1 cellular context compared by ENCODE assay signal in the genomic region with DNA sequence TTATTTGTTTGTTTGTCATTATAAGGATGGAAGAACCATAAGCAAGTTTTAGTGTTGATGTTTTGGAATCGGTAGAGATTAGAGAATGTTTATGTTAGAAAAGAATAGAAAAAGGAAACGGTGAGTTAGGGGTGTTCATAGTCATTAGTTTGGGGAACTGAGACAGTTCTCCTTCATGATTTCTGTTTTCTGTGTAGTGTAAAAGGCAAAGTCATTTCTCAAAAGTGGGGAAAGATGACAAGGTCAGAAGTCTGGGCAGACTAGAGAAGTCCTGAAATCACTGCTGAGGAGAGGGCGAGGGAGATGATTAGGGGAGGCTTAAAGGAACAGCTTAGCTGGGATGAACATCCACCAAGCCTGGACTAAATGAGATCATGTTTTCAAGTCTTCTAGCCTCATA.
TF ChIP-seq lines count a peak whose summit lies in the region.

No MANE protein-coding gene starts in this region.

TF ChIP-seq in GM12878, 131 proteins besides CTCF, POLR2A, EP300 and RAD21 (continued from another document):
- TF ChIP-seq ETV6 (conservative IDR thresholded peaks at IDR 0.05 in 1 of 2, IDR thresholded peaks at IDR 0.05 in 1 of 2; ENCODE audit: borderline replicate concordance in 1 of 2, low read depth in 1 of 2) (peak in 1 of 2 experiments; percentile 51; a peak in 1 of 4 replicates), GABPA (IDR thresholded peaks at IDR 0.05; ENCODE audit: low read depth) (no peak), FOXM1 (IDR thresholded peaks at IDR 0.05; ENCODE audit: low read depth, low read length) (peak; percentile 71), SUPT20H (IDR thresholded peaks at IDR 0.05; ENCODE audit: borderline replicate concordance, control insufficient read depth, low read depth, low read length) (no peak), BHLHE40 (IDR thresholded peaks at IDR 0.05; ENCODE audit: borderline replicate concordance in 1 of 2, low read depth in 2 of 2, low read length in 1 of 2) (0 out of 4 replicates have a peak, but pooled peaks of 1 of the 2 experiments have one; percentile 8), DPF2 (IDR thresholded peaks at IDR 0.05) (peak; percentile 74; the same call in 1 of the 2 replicates), MTA2 (IDR thresholded peaks at IDR 0.05; ENCODE audit: low read depth) (peak; percentile 84; the same call in 1 of the 2 replicates), EZH2 (IDR thresholded peaks at IDR 0.05; ENCODE audit: borderline replicate concordance, control insufficient read depth, low read depth, low read length) (no peak), IKZF2 (IDR thresholded peaks at IDR 0.05) (peak; percentile 86; a peak in 3 of 4 replicates), NFIC (IDR thresholded peaks at IDR 0.05; ENCODE audit: low read depth, low read length) (peak; percentile 67), RAD51 (IDR thresholded peaks at IDR 0.05) (no peak), RUNX3 (IDR thresholded peaks at IDR 0.05; ENCODE audit: low read length) (0 out of 2 replicates have a peak, but pooled peaks have one; percentile 37), HDAC6 (IDR thresholded peaks at IDR 0.05; ENCODE audit: unreplicated experiment) (no peak), POLR2AphosphoS5 (IDR thresholded peaks at IDR 0.05; ENCODE audit: low read length) (0 out of 2 replicates have a peak, but pooled peaks have one; percentile 45), PAX5 (IDR thresholded peaks at IDR 0.05; ENCODE audit: borderline replicate concordance, low read depth, low read length) (0 out of 2 replicates have a peak, but pooled peaks have one; percentile 55), ZNF274 (IDR thresholded peaks at IDR 0.05; ENCODE audit: insufficient read depth, insufficient read length) (no peak), EED (IDR thresholded peaks at IDR 0.05; ENCODE audit: low read depth) (peak; percentile 70; the same call in 1 of the 2 replicates), MYC (IDR thresholded peaks at IDR 0.05; ENCODE audit: insufficient read depth, insufficient read length, insufficient replicate concordance, low read length, severe bottlenecking) (no peak), TAF1 (IDR thresholded peaks at IDR 0.05; ENCODE audit: borderline replicate concordance, low read depth, low read length) (no peak), SMC3 (IDR thresholded peaks at IDR 0.05; ENCODE audit: borderline replicate concordance, low read length) (no peak), STAT1 (conservative IDR thresholded peaks at IDR 0.05) (no peak), CREM (IDR thresholded peaks at IDR 0.05; ENCODE audit: low read depth) (peak; percentile 63; the same call in 1 of the 2 replicates), ZZZ3 (IDR thresholded peaks at IDR 0.05; ENCODE audit: control insufficient read depth, insufficient read length, low read depth) (no peak), POU2F2 (IDR thresholded peaks at IDR 0.05; ENCODE audit: borderline replicate concordance, low read depth, low read length) (0 out of 3 replicates have a peak, but pooled peaks have one; percentile 17), CHD2 (IDR thresholded peaks at IDR 0.05; ENCODE audit: borderline replicate concordance, low read depth, low read length) (0 out of 2 replicates have a peak, but pooled peaks have one; percentile 22), BMI1 (IDR thresholded peaks at IDR 0.05; ENCODE audit: borderline replicate concordance) (peak; percentile 42; the same call in 1 of the 2 replicates), MYB (IDR thresholded peaks at IDR 0.05; ENCODE audit: borderline replicate concordance, low read depth, low read length) (no peak), NR2F1 (conservative IDR thresholded peaks at IDR 0.05) (peak; percentile 82)
- TF ChIP-seq, protein P1, sequence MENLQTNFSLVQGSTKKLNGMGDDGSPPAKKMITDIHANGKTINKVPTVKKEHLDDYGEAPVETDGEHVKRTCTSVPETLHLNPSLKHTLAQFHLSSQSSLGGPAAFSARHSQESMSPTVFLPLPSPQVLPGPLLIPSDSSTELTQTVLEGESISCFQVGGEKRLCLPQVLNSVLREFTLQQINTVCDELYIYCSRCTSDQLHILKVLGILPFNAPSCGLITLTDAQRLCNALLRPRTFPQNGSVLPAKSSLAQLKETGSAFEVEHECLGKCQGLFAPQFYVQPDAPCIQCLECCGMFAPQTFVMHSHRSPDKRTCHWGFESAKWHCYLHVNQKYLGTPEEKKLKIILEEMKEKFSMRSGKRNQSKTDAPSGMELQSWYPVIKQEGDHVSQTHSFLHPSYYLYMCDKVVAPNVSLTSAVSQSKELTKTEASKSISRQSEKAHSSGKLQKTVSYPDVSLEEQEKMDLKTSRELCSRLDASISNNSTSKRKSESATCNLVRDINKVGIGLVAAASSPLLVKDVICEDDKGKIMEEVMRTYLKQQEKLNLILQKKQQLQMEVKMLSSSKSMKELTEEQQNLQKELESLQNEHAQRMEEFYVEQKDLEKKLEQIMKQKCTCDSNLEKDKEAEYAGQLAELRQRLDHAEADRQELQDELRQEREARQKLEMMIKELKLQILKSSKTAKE (IDR thresholded peaks at IDR 0.05; ENCODE audit: low read depth, poor library complexity, severe bottlenecking) = peak; percentile 72
- TF ChIP-seq, protein P2, sequence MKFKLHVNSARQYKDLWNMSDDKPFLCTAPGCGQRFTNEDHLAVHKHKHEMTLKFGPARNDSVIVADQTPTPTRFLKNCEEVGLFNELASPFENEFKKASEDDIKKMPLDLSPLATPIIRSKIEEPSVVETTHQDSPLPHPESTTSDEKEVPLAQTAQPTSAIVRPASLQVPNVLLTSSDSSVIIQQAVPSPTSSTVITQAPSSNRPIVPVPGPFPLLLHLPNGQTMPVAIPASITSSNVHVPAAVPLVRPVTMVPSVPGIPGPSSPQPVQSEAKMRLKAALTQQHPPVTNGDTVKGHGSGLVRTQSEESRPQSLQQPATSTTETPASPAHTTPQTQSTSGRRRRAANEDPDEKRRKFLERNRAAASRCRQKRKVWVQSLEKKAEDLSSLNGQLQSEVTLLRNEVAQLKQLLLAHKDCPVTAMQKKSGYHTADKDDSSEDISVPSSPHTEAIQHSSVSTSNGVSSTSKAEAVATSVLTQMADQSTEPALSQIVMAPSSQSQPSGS (IDR thresholded peaks at IDR 0.05; ENCODE audit: low read length) = 0 out of 2 replicates have a peak, but pooled peaks have one; percentile 51
- TF ChIP-seq, protein P3, sequence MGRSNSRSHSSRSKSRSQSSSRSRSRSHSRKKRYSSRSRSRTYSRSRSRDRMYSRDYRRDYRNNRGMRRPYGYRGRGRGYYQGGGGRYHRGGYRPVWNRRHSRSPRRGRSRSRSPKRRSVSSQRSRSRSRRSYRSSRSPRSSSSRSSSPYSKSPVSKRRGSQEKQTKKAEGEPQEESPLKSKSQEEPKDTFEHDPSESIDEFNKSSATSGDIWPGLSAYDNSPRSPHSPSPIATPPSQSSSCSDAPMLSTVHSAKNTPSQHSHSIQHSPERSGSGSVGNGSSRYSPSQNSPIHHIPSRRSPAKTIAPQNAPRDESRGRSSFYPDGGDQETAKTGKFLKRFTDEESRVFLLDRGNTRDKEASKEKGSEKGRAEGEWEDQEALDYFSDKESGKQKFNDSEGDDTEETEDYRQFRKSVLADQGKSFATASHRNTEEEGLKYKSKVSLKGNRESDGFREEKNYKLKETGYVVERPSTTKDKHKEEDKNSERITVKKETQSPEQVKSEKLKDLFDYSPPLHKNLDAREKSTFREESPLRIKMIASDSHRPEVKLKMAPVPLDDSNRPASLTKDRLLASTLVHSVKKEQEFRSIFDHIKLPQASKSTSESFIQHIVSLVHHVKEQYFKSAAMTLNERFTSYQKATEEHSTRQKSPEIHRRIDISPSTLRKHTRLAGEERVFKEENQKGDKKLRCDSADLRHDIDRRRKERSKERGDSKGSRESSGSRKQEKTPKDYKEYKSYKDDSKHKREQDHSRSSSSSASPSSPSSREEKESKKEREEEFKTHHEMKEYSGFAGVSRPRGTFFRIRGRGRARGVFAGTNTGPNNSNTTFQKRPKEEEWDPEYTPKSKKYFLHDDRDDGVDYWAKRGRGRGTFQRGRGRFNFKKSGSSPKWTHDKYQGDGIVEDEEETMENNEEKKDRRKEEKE (IDR thresholded peaks at IDR 0.05) = no peak
- TF ChIP-seq, protein P4, sequence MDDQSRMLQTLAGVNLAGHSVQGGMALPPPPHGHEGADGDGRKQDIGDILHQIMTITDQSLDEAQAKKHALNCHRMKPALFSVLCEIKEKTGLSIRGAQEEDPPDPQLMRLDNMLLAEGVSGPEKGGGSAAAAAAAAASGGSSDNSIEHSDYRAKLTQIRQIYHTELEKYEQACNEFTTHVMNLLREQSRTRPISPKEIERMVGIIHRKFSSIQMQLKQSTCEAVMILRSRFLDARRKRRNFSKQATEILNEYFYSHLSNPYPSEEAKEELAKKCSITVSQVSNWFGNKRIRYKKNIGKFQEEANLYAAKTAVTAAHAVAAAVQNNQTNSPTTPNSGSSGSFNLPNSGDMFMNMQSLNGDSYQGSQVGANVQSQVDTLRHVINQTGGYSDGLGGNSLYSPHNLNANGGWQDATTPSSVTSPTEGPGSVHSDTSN (IDR thresholded peaks at IDR 0.05; ENCODE audit: insufficient replicate concordance, low read depth, low read length) = peak; percentile 55
- TF ChIP-seq, protein P5, sequence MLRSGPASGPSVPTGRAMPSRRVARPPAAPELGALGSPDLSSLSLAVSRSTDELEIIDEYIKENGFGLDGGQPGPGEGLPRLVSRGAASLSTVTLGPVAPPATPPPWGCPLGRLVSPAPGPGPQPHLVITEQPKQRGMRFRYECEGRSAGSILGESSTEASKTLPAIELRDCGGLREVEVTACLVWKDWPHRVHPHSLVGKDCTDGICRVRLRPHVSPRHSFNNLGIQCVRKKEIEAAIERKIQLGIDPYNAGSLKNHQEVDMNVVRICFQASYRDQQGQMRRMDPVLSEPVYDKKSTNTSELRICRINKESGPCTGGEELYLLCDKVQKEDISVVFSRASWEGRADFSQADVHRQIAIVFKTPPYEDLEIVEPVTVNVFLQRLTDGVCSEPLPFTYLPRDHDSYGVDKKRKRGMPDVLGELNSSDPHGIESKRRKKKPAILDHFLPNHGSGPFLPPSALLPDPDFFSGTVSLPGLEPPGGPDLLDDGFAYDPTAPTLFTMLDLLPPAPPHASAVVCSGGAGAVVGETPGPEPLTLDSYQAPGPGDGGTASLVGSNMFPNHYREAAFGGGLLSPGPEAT (IDR thresholded peaks at IDR 0.05; ENCODE audit: low read depth) = peak; percentile 49; the same call in 1 of the 2 replicates
TF ChIP-seq in GM12878: peak in this region for 29.
